9 cellular contexts compared by ENCODE assay signal in genomic region chr16:80938035-80938927, GRCh38.
DNase-seq lines count a peak whose midpoint lies in the region; ATAC-seq and TF ChIP-seq lines count a peak whose summit lies in the region.
"Had no signal": no experiment of that assay in that cellular context is flagged by ENCODE, and none has a peak within 500 bp of the region (broad histone marks: within the 10 kb centered on the region; RNA-seq: fewer than 3 reads in every experiment).

No MANE protein-coding gene starts in this region.

- CTCF ChIA-PET in Calu3 (lab: Charles Lee): no interaction called here

- peak overlapping the region in 3 of 4 donors; percentile 17 to 38 (median 35) for H3K27ac ChIP-seq in gastroesophageal sphincter
- no peak overlapping the region for H3K27ac ChIP-seq in WERI-Rb-1

- H3K4me1 ChIP-seq in gastroesophageal sphincter: peaks cover 0 to 18% (median 8%) of the 10 kb centered on the region in 3 donors

- no peak for TF ChIP-seq EP300 in gastroesophageal sphincter (IDR thresholded peaks at IDR 0.05)

- H3K9me3 ChIP-seq in T-helper 17 cell (ENCODE audit: control insufficient read depth, low read length, poor library complexity, severe bottlenecking): no peaks in the 10 kb centered on the region
- no peaks in the 10 kb centered on the region for H3K9me3 ChIP-seq in gastroesophageal sphincter
- H3K9me3 ChIP-seq in WERI-Rb-1 (ENCODE audit: severe bottlenecking): no peaks in the 10 kb centered on the region

- 47 to 56% methylated on average over 8 to 13 of the region's 16 CpGs for WGBS in gastroesophageal sphincter (ENCODE audit: low coverage in 1 of 2), 2 donors

- H3K4me1 Mint-ChIP-seq in T-helper 17 cell (peaks cover 6% of the 10 kb centered on the region), glutamatergic neuron (ENCODE audit: low read depth, unreplicated experiment) (peaks cover 12% of the 10 kb centered on the region), Calu3 (ENCODE audit: low read depth, unreplicated experiment) (no peaks in the 10 kb centered on the region)

- H3K9me3 Mint-ChIP-seq in glutamatergic neuron (ENCODE audit: unreplicated experiment) (peaks cover 1% of the 10 kb centered on the region), Calu3 (ENCODE audit: low read depth, unreplicated experiment) (no peaks in the 10 kb centered on the region)

- intact Hi-C loops in Calu3 (cut with micrococcal nuclease; ENCODE audit: unreplicated experiment): no loop called here

- DNase-seq in GM04503 (ENCODE audit: low read depth): peak; percentile 99
- no peak for DNase-seq in T-helper 17 cell
- peak; percentile 98 for DNase-seq in pulmonary artery endothelial cell (ENCODE audit: low read depth, low spot score)
- no peak for DNase-seq in WERI-Rb-1
- no peak for DNase-seq in glutamatergic neuron
- DNase-seq in Calu3: no peak
- no peak for DNase-seq in foreskin melanocyte
- DNase-seq: NCI-H774 had no signal

- H3K36me3 Mint-ChIP-seq in T-helper 17 cell (ENCODE audit: low read depth) (peaks cover 10% of the 10 kb centered on the region), glutamatergic neuron (ENCODE audit: unreplicated experiment) (peaks cover 6% of the 10 kb centered on the region), Calu3 (ENCODE audit: insufficient read depth, unreplicated experiment) (peaks cover 6% of the 10 kb centered on the region)

- H3K27me3 ChIP-seq in gastroesophageal sphincter (no peaks in the 10 kb centered on the region), WERI-Rb-1 (ENCODE audit: insufficient read depth, low read depth, severe bottlenecking) (no peaks in the 10 kb centered on the region)

- H3K27ac Mint-ChIP-seq in T-helper 17 cell (no peak overlapping the region), glutamatergic neuron (ENCODE audit: unreplicated experiment) (no peak overlapping the region), Calu3 (ENCODE audit: unreplicated experiment) (no peak overlapping the region)

- TF ChIP-seq POLR2A in gastroesophageal sphincter (IDR thresholded peaks at IDR 0.05): no peak

- TF ChIP-seq CTCF in gastroesophageal sphincter (IDR thresholded peaks at IDR 0.05) (no peak), WERI-Rb-1 (IDR thresholded peaks at IDR 0.05; ENCODE audit: low read depth, low read length) (no peak), glutamatergic neuron (IDR thresholded peaks at IDR 0.05; ENCODE audit: partially characterized antibody, unreplicated experiment) (no peak), Calu3 (IDR thresholded peaks at IDR 0.05; ENCODE audit: unreplicated experiment) (no peak)

- no peak for ATAC-seq in T-helper 17 cell
- ATAC-seq in gastroesophageal sphincter: peak; percentile 92

- no TSS peak for BruUV-seq in Calu3 (replicated peaks; lab: Mats Ljungman, UMichigan)

- peak overlapping the region; percentile 43 for H3K4me3 Mint-ChIP-seq in T-helper 17 cell
- no peak overlapping the region for H3K4me3 Mint-ChIP-seq in glutamatergic neuron (ENCODE audit: unreplicated experiment)
- H3K4me3 Mint-ChIP-seq in Calu3 (ENCODE audit: low read depth, unreplicated experiment): no peak overlapping the region

- no peaks in the 10 kb centered on the region for H3K36me3 ChIP-seq in gastroesophageal sphincter
- H3K36me3 ChIP-seq in WERI-Rb-1: no peaks in the 10 kb centered on the region

- H3K27me3 Mint-ChIP-seq in T-helper 17 cell: peaks cover 30% of the 10 kb centered on the region
- H3K27me3 Mint-ChIP-seq in glutamatergic neuron (ENCODE audit: unreplicated experiment): peaks cover 1% of the 10 kb centered on the region
- H3K27me3 Mint-ChIP-seq in Calu3 (ENCODE audit: unreplicated experiment): peaks cover 36% of the 10 kb centered on the region

- H3K4me3 ChIP-seq in gastroesophageal sphincter: no peak overlapping the region
- H3K4me3 ChIP-seq in WERI-Rb-1 (ENCODE audit: low read depth, low read length): no peak overlapping the region

Comparison
In these comparisons a context has a peak if more than half of its experiments do, and no peak if none do; other contexts are left out.
1. DNase-seq: peak in GM04503 (single experiment) and pulmonary artery endothelial cell (single experiment); none in T-helper 17 cell (0 of 3), WERI-Rb-1 (single experiment), glutamatergic neuron (single experiment), Calu3 (single experiment) and foreskin melanocyte (single experiment).